ENCODE assay signal across 1 cellular context in the genomic region with DNA sequence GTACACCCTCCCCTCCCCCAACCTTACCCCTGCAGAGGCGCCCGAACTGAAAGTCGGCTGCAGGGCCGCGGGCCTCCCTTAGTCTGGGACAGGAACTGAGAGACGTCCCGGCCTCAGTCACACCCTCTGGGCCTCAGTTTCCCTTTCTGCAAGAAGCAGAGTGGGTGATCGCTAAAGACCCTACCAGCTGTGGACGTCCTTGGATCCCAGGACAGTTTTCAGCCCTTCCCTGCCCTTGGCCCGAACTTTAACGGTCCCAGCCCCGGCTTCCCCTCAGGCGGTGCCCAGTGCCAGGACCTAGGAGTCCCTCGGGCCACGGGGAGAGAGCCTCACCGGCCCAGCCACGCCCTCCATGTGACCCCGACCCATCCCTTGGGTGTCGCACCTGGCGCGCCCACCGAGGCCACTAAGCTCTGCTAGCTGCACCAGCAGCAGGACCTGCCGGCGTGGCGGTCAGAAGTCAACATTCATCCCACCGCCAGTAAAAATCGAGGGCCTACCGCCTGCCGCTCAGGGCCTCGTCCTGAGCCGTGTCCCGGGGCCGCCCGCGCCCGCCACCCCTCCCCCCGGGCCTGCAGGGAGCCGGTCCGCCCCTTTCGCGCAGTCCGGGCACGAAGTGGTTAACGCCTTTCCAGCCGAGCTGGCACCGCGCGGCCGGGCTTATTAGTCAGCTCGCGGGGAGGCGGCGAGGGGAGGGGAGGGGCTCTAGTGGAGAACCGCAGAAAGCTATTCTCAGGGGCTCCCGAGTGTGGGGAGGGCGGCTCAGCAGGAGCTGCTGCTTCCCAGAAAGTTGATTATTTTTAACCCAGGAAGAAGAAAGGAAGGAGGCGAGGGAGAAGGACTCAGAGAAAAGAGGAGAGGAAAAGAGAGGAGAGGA.
A peak's percentile ranks its signal among the peaks of the same experiment; 100 is the strongest.
TF ChIP-seq lines count a peak whose summit lies in the region.

No MANE protein-coding gene starts in this region.

TF ChIP-seq in HEK293, 187 proteins besides CTCF, POLR2A, EP300 and RAD21 (continued from another document and continues in another):
- TF ChIP-seq, protein P1, sequence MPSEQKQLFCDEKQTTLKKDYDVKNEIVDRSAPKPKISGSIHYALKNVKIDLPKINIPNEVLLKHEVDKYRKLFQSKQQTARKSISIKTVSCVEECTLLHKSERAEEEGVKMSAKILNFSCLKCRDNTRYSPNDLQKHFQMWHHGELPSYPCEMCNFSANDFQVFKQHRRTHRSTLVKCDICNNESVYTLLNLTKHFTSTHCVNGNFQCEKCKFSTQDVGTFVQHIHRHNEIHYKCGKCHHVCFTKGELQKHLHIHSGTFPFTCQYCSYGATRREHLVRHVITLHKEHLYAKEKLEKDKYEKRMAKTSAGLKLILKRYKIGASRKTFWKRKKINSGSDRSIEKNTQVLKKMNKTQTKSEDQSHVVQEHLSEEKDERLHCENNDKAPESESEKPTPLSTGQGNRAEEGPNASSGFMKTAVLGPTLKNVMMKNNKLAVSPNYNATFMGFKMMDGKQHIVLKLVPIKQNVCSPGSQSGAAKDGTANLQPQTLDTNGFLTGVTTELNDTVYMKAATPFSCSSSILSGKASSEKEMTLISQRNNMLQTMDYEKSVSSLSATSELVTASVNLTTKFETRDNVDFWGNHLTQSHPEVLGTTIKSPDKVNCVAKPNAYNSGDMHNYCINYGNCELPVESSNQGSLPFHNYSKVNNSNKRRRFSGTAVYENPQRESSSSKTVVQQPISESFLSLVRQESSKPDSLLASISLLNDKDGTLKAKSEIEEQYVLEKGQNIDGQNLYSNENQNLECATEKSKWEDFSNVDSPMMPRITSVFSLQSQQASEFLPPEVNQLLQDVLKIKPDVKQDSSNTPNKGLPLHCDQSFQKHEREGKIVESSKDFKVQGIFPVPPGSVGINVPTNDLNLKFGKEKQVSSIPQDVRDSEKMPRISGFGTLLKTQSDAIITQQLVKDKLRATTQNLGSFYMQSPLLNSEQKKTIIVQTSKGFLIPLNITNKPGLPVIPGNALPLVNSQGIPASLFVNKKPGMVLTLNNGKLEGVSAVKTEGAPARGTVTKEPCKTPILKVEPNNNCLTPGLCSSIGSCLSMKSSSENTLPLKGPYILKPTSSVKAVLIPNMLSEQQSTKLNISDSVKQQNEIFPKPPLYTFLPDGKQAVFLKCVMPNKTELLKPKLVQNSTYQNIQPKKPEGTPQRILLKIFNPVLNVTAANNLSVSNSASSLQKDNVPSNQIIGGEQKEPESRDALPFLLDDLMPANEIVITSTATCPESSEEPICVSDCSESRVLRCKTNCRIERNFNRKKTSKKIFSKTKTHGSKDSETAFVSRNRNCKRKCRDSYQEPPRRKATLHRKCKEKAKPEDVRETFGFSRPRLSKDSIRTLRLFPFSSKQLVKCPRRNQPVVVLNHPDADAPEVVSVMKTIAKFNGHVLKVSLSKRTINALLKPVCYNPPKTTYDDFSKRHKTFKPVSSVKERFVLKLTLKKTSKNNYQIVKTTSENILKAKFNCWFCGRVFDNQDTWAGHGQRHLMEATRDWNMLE (tag by site-specific recombination; conservative IDR thresholded peaks at IDR 0.05; ENCODE audit: low read depth), result no peak
- peak; percentile 69 for TF ChIP-seq SP3 (tag by site-specific recombination; IDR thresholded peaks at IDR 0.05)
- TF ChIP-seq ZNF114 (tag by site-specific recombination; IDR thresholded peaks at IDR 0.05), result no peak
- no peak for TF ChIP-seq HOXD13 (CRISPR knock-in tag; IDR thresholded peaks at IDR 0.05; ENCODE audit: borderline replicate concordance)
- 0 out of 2 replicates have a peak, but pooled peaks have one; percentile 31 for TF ChIP-seq ZNF600 (tag by site-specific recombination; IDR thresholded peaks at IDR 0.05)
- TF ChIP-seq, protein P2, sequence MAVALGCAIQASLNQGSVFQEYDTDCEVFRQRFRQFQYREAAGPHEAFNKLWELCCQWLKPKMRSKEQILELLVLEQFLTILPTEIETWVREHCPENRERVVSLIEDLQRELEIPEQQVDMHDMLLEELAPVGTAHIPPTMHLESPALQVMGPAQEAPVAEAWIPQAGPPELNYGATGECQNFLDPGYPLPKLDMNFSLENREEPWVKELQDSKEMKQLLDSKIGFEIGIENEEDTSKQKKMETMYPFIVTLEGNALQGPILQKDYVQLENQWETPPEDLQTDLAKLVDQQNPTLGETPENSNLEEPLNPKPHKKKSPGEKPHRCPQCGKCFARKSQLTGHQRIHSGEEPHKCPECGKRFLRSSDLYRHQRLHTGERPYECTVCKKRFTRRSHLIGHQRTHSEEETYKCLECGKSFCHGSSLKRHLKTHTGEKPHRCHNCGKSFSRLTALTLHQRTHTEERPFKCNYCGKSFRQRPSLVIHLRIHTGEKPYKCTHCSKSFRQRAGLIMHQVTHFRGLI (tag by site-specific recombination; IDR thresholded peaks at IDR 0.05), result no peak; the same call in 1 of the 2 replicates
- TF ChIP-seq, protein P3, sequence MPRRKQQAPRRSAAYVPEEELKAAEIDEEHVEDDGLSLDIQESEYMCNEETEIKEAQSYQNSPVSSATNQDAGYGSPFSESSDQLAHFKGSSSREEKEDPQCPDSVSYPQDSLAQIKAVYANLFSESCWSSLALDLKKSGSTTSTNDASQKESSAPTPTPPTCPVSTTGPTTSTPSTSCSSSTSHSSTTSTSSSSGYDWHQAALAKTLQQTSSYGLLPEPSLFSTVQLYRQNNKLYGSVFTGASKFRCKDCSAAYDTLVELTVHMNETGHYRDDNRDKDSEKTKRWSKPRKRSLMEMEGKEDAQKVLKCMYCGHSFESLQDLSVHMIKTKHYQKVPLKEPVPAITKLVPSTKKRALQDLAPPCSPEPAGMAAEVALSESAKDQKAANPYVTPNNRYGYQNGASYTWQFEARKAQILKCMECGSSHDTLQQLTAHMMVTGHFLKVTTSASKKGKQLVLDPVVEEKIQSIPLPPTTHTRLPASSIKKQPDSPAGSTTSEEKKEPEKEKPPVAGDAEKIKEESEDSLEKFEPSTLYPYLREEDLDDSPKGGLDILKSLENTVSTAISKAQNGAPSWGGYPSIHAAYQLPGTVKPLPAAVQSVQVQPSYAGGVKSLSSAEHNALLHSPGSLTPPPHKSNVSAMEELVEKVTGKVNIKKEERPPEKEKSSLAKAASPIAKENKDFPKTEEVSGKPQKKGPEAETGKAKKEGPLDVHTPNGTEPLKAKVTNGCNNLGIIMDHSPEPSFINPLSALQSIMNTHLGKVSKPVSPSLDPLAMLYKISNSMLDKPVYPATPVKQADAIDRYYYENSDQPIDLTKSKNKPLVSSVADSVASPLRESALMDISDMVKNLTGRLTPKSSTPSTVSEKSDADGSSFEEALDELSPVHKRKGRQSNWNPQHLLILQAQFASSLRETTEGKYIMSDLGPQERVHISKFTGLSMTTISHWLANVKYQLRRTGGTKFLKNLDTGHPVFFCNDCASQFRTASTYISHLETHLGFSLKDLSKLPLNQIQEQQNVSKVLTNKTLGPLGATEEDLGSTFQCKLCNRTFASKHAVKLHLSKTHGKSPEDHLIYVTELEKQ (tag by site-specific recombination; IDR thresholded peaks at IDR 0.05; ENCODE audit: borderline replicate concordance), result no peak
- TF ChIP-seq, protein P4, sequence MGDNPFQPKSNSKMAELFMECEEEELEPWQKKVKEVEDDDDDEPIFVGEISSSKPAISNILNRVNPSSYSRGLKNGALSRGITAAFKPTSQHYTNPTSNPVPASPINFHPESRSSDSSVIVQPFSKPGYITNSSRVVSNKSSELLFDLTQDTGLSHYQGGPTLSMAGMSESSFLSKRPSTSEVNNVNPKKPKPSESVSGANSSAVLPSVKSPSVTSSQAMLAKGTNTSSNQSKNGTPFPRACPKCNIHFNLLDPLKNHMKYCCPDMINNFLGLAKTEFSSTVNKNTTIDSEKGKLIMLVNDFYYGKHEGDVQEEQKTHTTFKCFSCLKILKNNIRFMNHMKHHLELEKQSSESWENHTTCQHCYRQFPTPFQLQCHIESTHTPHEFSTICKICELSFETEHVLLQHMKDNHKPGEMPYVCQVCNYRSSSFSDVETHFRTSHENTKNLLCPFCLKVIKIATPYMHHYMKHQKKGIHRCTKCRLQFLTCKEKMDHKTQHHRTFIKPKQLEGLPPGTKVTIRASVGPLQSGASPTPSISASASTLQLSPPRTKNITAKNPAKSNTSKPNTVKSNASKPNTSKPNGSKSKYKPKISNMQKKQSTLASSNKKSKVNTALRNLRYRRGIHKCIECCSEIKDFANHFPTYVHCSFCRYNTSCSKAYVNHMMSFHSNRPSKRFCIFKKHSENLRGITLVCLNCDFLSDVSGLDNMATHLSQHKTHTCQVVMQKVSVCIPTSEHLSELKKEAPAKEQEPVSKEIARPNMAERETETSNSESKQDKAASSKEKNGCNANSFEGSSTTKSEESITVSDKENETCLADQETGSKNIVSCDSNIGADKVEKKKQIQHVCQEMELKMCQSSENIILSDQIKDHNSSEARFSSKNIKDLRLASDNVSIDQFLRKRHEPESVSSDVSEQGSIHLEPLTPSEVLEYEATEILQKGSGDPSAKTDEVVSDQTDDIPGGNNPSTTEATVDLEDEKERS (tag by site-specific recombination; IDR thresholded peaks at IDR 0.05), result no peak
- TF ChIP-seq ZNF76 (tag by site-specific recombination; IDR thresholded peaks at IDR 0.05; ENCODE audit: borderline replicate concordance, low read depth), result peak; percentile 59; the same call in 1 of the 2 replicates
- no peak for TF ChIP-seq ZNF202 (tag by site-specific recombination; IDR thresholded peaks at IDR 0.05; ENCODE audit: borderline replicate concordance)
- TF ChIP-seq ZNF830 (tag by site-specific recombination; IDR thresholded peaks at IDR 0.05; ENCODE audit: low read depth), result no peak
- no peak for TF ChIP-seq ZNF169 (tag by site-specific recombination; IDR thresholded peaks at IDR 0.05)
- no peak for TF ChIP-seq YY2 (tag by site-specific recombination; IDR thresholded peaks at IDR 0.05)
- TF ChIP-seq GFI1B (tag by site-specific recombination; IDR thresholded peaks at IDR 0.05), result no peak
- peak; percentile 87; the same call in 1 of the 2 replicates for TF ChIP-seq ZNF366 (tag by site-specific recombination; conservative IDR thresholded peaks at IDR 0.05)
- TF ChIP-seq ZNF701 (tag by site-specific recombination; IDR thresholded peaks at IDR 0.05), result no peak
- TF ChIP-seq OVOL3 (tag by site-specific recombination; IDR thresholded peaks at IDR 0.05), result 0 out of 2 replicates have a peak, but pooled peaks have one; percentile 16
- TF ChIP-seq, protein P5, sequence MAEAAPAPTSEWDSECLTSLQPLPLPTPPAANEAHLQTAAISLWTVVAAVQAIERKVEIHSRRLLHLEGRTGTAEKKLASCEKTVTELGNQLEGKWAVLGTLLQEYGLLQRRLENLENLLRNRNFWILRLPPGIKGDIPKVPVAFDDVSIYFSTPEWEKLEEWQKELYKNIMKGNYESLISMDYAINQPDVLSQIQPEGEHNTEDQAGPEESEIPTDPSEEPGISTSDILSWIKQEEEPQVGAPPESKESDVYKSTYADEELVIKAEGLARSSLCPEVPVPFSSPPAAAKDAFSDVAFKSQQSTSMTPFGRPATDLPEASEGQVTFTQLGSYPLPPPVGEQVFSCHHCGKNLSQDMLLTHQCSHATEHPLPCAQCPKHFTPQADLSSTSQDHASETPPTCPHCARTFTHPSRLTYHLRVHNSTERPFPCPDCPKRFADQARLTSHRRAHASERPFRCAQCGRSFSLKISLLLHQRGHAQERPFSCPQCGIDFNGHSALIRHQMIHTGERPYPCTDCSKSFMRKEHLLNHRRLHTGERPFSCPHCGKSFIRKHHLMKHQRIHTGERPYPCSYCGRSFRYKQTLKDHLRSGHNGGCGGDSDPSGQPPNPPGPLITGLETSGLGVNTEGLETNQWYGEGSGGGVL (tag by site-specific recombination; IDR thresholded peaks at IDR 0.05), result peak; percentile 74
- TF ChIP-seq, protein P6, sequence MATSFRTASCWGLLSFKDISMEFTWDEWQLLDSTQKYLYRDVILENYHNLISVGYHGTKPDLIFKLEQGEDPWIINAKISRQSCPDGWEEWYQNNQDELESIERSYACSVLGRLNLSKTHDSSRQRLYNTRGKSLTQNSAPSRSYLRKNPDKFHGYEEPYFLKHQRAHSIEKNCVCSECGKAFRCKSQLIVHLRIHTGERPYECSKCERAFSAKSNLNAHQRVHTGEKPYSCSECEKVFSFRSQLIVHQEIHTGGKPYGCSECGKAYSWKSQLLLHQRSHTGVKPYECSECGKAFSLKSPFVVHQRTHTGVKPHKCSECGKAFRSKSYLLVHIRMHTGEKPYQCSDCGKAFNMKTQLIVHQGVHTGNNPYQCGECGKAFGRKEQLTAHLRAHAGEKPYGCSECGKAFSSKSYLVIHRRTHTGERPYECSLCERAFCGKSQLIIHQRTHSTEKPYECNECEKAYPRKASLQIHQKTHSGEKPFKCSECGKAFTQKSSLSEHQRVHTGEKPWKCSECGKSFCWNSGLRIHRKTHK (tag by site-specific recombination; IDR thresholded peaks at IDR 0.05), result no peak
- TF ChIP-seq KLF10 (tag by site-specific recombination; IDR thresholded peaks at IDR 0.05), result 0 out of 2 replicates have a peak, but pooled peaks have one; percentile 57
- TF ChIP-seq ZNF473 (tag by site-specific recombination; IDR thresholded peaks at IDR 0.05), result no peak
- peak; percentile 88 for TF ChIP-seq SP7 (tag by site-specific recombination; IDR thresholded peaks at IDR 0.05)
- TF ChIP-seq ZNF670 (tag by site-specific recombination; IDR thresholded peaks at IDR 0.05; ENCODE audit: low read depth), result no peak
- TF ChIP-seq ZNF626 (tag by site-specific recombination; IDR thresholded peaks at IDR 0.05), result no peak
- no peak for TF ChIP-seq ZNF707 (tag by site-specific recombination; IDR thresholded peaks at IDR 0.05)
- TF ChIP-seq, protein P7, sequence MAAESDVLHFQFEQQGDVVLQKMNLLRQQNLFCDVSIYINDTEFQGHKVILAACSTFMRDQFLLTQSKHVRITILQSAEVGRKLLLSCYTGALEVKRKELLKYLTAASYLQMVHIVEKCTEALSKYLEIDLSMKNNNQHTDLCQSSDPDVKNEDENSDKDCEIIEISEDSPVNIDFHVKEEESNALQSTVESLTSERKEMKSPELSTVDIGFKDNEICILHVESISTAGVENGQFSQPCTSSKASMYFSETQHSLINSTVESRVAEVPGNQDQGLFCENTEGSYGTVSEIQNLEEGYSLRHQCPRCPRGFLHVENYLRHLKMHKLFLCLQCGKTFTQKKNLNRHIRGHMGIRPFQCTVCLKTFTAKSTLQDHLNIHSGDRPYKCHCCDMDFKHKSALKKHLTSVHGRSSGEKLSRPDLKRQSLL (tag by site-specific recombination; IDR thresholded peaks at IDR 0.05), result no peak; the same call in 1 of the 2 replicates
- TF ChIP-seq MEIS1 (CRISPR knock-in tag; IDR thresholded peaks at IDR 0.05; ENCODE audit: borderline replicate concordance), result no peak
- no peak for TF ChIP-seq ZNF624 (tag by site-specific recombination; IDR thresholded peaks at IDR 0.05)
- peak; percentile 79; the same call in 1 of the 2 replicates for TF ChIP-seq ZNF2 (tag by site-specific recombination; IDR thresholded peaks at IDR 0.05)
- no peak for TF ChIP-seq SETDB1 (IDR thresholded peaks at IDR 0.05; ENCODE audit: insufficient read length, low read length)
- TF ChIP-seq ZNF654 (tag by site-specific recombination; IDR thresholded peaks at IDR 0.05; ENCODE audit: low read depth), result no peak
- TF ChIP-seq ZEB2 (tag by site-specific recombination; IDR thresholded peaks at IDR 0.05), result peak; percentile 84
- no peak for TF ChIP-seq ZNF571 (tag by site-specific recombination; IDR thresholded peaks at IDR 0.05)
- TF ChIP-seq WT1 (tag by site-specific recombination; IDR thresholded peaks at IDR 0.05), result peak; percentile 85
- TF ChIP-seq GLIS2 (tag by site-specific recombination; IDR thresholded peaks at IDR 0.05), result peak; percentile 77
- TF ChIP-seq ZIC2 (tag by site-specific recombination; IDR thresholded peaks at IDR 0.05), result peak; percentile 96
- TF ChIP-seq FEZF1 (tag by site-specific recombination; IDR thresholded peaks at IDR 0.05), result peak; percentile 49
- no peak for TF ChIP-seq ZNF19 (tag by site-specific recombination; IDR thresholded peaks at IDR 0.05; ENCODE audit: low read depth)
- no peak; the same call in 1 of the 2 replicates for TF ChIP-seq ZFP37 (tag by site-specific recombination; IDR thresholded peaks at IDR 0.05)
- peak; percentile 49 for TF ChIP-seq EGR2 (tag by site-specific recombination; IDR thresholded peaks at IDR 0.05; ENCODE audit: low read depth)
- peak; percentile 16; the same call in 1 of the 2 replicates for TF ChIP-seq KLF7 (tag by site-specific recombination; IDR thresholded peaks at IDR 0.05; ENCODE audit: borderline replicate concordance)
- no peak for TF ChIP-seq ZNF560 (tag by site-specific recombination; IDR thresholded peaks at IDR 0.05; ENCODE audit: borderline replicate concordance)
